Comparison of ENCODE assay signal across 18 cellular contexts in genomic region chr9:113756476-113757198, GRCh38.
"Had no signal": no experiment of that assay in that cellular context is flagged by ENCODE, and none has a peak within 500 bp of the region (broad histone marks: within the 10 kb centered on the region; RNA-seq: fewer than 3 reads in every experiment).

No MANE protein-coding gene starts in this region.

- H3K27ac Mint-ChIP-seq: activated CD4-positive, alpha-beta T cell treated with anti-CD3 and anti-CD28 coated beads, Interleukin-2, amount 10 ng/mL, durations not matched to agents 7 days and 5 days; natural killer cell; T-helper 2 cell treated with Interferon-gamma antibody and Interleukin-4, amounts not matched to agents 5 μg/mL and 100 μg/mL, for 36 hours had no signal

- FAIRE-seq: endometrium had no signal

- H3K4me3 ChIP-seq: breast epithelium, dorsolateral prefrontal cortex, tibial artery, vagina had no signal

- H3K4me3 Mint-ChIP-seq: activated CD4-positive, alpha-beta T cell treated with anti-CD3 and anti-CD28 coated beads, Interleukin-2, amount 10 ng/mL, durations not matched to agents 7 days and 5 days; natural killer cell; T-helper 2 cell treated with Interferon-gamma antibody and Interleukin-4, amounts not matched to agents 5 μg/mL and 100 μg/mL, for 36 hours had no signal

- H3K27ac ChIP-seq: breast epithelium, dorsolateral prefrontal cortex, foreskin keratinocyte, tibial artery, vagina had no signal

- H3K9me3 ChIP-seq: breast epithelium, vagina had no signal

- H3K27me3 ChIP-seq: breast epithelium, vagina had no signal

- H3K36me3 ChIP-seq: breast epithelium, tibial artery, vagina had no signal

- DNase-seq: activated CD4-positive, alpha-beta T cell treated with anti-CD3 and anti-CD28 coated beads, Interleukin-2, amount 10 ng/mL, durations not matched to agents 7 days and 5 days; activated naive CD4-positive, alpha-beta T cell treated with Interleukin-2 at 50 U/mL for 16 hours; aorta; dorsolateral prefrontal cortex; foreskin keratinocyte; kidney glomerular epithelial cell; left ventricle myocardium superior; mesendoderm; natural killer cell; nucleus accumbens; posterior cingulate gyrus; stimulated activated CD4-positive, alpha-beta T cell treated with anti-CD3 and anti-CD28 coated beads, Interleukin-4, amount 100 ng/mL, for 1 hour; stimulated activated naive CD4-positive, alpha-beta T cell; tibial artery had no signal

- H3K36me3 Mint-ChIP-seq: natural killer cell had no signal

- ATAC-seq: foreskin keratinocyte, left ventricle myocardium superior, natural killer cell had no signal

- H3K4me1 Mint-ChIP-seq: activated CD4-positive, alpha-beta T cell treated with anti-CD3 and anti-CD28 coated beads, Interleukin-2, amount 10 ng/mL, durations not matched to agents 7 days and 5 days had no signal

- H3K4me1 ChIP-seq: breast epithelium, foreskin keratinocyte, vagina had no signal
